20 cellular contexts compared by ENCODE assay signal in the genomic region with DNA sequence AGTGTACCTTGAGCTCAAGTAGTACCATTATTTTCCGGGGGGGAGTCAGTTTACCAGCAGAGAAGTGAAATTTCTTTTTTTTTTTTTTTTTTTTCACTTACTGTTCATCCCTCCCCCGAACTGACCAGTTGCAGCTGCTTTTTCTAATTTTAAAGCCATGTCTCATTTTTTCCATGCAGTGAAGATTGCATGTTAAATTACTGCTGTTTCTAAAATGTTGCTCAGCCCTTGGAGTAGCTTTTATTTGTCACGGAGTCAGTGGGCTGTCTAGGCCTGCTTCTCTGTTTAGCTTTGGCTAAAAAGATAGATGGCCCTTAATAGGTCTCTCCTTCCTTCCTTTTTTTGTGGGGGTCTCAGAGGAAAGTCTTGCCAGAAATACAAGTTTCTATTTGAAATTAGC.
DNase-seq lines count a peak whose midpoint lies in the region; ATAC-seq and TF ChIP-seq lines count a peak whose summit lies in the region.
"Had no signal": no experiment of that assay in that cellular context is flagged by ENCODE, and none has a peak within 500 bp of the region (broad histone marks: within the 10 kb centered on the region; RNA-seq: fewer than 3 reads in every experiment).

No MANE protein-coding gene starts in this region.

- ATAC-seq in GM19023 (IDR thresholded peaks at IDR 0.05; ENCODE audit: unreplicated experiment): no peak
- ATAC-seq: PC-3, SK-N-SH treated with all-trans-retinoic acid at 6 μM for 48 hours had no signal

- no peaks in the 10 kb centered on the region for H3F3A ChIP-seq in MM.1S (ENCODE audit: insufficient read depth, low read length)

- TF ChIP-seq CTCF in GM13977 (IDR thresholded peaks at IDR 0.05; ENCODE audit: extremely low read depth, insufficient read depth, missing control alignments) (no peak), fibroblast of the aortic adventitia (IDR thresholded peaks at IDR 0.05; ENCODE audit: insufficient read depth, low read length) (no peak), uterus (IDR thresholded peaks at IDR 0.05) (no peak), MM.1S (IDR thresholded peaks at IDR 0.05; ENCODE audit: low read length) (no peak)

- no peak for TF ChIP-seq POLR2A in uterus (IDR thresholded peaks at IDR 0.05)

- H3K4me3 ChIP-seq in fibroblast of the aortic adventitia (ENCODE audit: low read depth, low read length): no peak overlapping the region
- no peak overlapping the region for H3K4me3 ChIP-seq in uterus
- no peak overlapping the region for H3K4me3 ChIP-seq in MM.1S (ENCODE audit: low read length)

- DNase-seq in GM13977 (ENCODE audit: low spot score) (peak; percentile 43), RPMI7951 (ENCODE audit: low read depth) (peak; percentile 30), fibroblast of the aortic adventitia (ENCODE audit: low read depth) (peak; percentile 45), uterus (no peak), MM.1S (no peak), H4 (ENCODE audit: low spot score) (no peak)
- DNase-seq: DMS79 treated with DMSO at 0.1 percent for 48 hours, H9, Karpas-422, NCI-H1092 treated with DMSO at 0.1 percent for 48 hours, NCI-H146, NCI-H2029 treated with DMSO at 0.1 percent for 48 hours, NCI-H446 treated with DMSO at 0.1 percent for 48 hours, NCI-H774, PC-3, SIG-M5, T-helper 1 cell had no signal

- H3K79me2 ChIP-seq in MM.1S (ENCODE audit: low read length): no peaks in the 10 kb centered on the region

- in situ Hi-C loops in GM13977 (cut with MboI; ENCODE audit: low pct_unique_long_range_greater_than_20kb, low sequenced_read_pairs, unreplicated experiment): no loop called here

- no peaks in the 10 kb centered on the region for H3K4me1 ChIP-seq in uterus
- H3K4me1 ChIP-seq in MM.1S (ENCODE audit: low read length): no peaks in the 10 kb centered on the region

- no peaks in the 10 kb centered on the region for H3K27me3 ChIP-seq in uterus
- H3K27me3 ChIP-seq in MM.1S (replicated peaks; ENCODE audit: insufficient read depth, low read length): no peaks in the 10 kb centered on the region

- H3K9ac ChIP-seq in MM.1S (ENCODE audit: low read length): no peak overlapping the region

- H3K4me2 ChIP-seq in MM.1S (ENCODE audit: low read depth, low read length): no peak overlapping the region

- no peak overlapping the region for H2AFZ ChIP-seq in MM.1S (ENCODE audit: low read length)

- no peaks in the 10 kb centered on the region for H4K20me1 ChIP-seq in MM.1S (ENCODE audit: insufficient read depth, low read length)

- no peaks in the 10 kb centered on the region for H3K36me3 ChIP-seq in uterus
- no peaks in the 10 kb centered on the region for H3K36me3 ChIP-seq in MM.1S (replicated peaks; ENCODE audit: insufficient read depth, low read length)

- H3K27ac ChIP-seq in uterus: peak overlapping the region; percentile 36 to 64
- H3K27ac ChIP-seq in MM.1S (ENCODE audit: low read length): no peak overlapping the region
- H3K27ac ChIP-seq: RWPE1 had no signal

- H3K9me3 ChIP-seq in uterus (no peaks in the 10 kb centered on the region), MM.1S (replicated peaks; ENCODE audit: insufficient read depth, low read length) (no peaks in the 10 kb centered on the region)

- intact Hi-C loops in uterus (cut with DNase I; ENCODE audit: low total_unique reads): no loop called here

- H3K9me2 ChIP-seq in MM.1S (replicated peaks; ENCODE audit: insufficient read depth, low read length): no peaks in the 10 kb centered on the region

Comparison
In these comparisons a context has a peak if more than half of its experiments do, and no peak if none do; other contexts are left out.
1. DNase-seq: peak in GM13977 (single experiment), RPMI7951 (single experiment) and fibroblast of the aortic adventitia (single experiment); none in uterus (0 of 2), MM.1S (single experiment) and H4 (single experiment).